ENCODE assay signal across 12 cellular contexts in genomic region chr1:24362982-24363614, GRCh38. TPM values are rescaled to one million over a fixed set of nuclear protein-coding genes. Genes with fewer than 3 reads are reported as not detected.
DNase-seq lines count a peak whose midpoint lies in the region; ATAC-seq and TF ChIP-seq lines count a peak whose summit lies in the region.
"Had no signal": no experiment of that assay in that cellular context is flagged by ENCODE, and none has a peak within 500 bp of the region (broad histone marks: within the 10 kb centered on the region; RNA-seq: fewer than 3 reads in every experiment).

No MANE protein-coding gene starts in this region.

- H3K27ac ChIP-seq in left ventricle myocardium inferior (replicated peaks) = no peak overlapping the region
- no peak overlapping the region for H3K27ac ChIP-seq in right atrium auricular region
- peak overlapping the region; percentile 45 for H3K27ac ChIP-seq in vagina

- ATAC-seq in Right ventricle myocardium inferior (peak; percentile 73), GM18511 (IDR thresholded peaks at IDR 0.05; ENCODE audit: unreplicated experiment) (no peak)
- ATAC-seq: stimulated activated naive B cell treated with anti-CD40 and anti-IgM and Interleukin-4, amounts not matched to agents 10 μg/mL and 1 μg/mL and 100 μg/mL, for 72 hours; WTC11 had no signal

- TF ChIP-seq CTCF in left ventricle myocardium inferior (IDR thresholded peaks at IDR 0.05; ENCODE audit: borderline replicate concordance) (no peak), astrocyte of the spinal cord (IDR thresholded peaks at IDR 0.05; ENCODE audit: low read depth, low read length) (no peak), right atrium auricular region (IDR thresholded peaks at IDR 0.05) (no peak), vagina (IDR thresholded peaks at IDR 0.05) (no peak)

- DNase-seq in Right ventricle myocardium inferior (ENCODE audit: missing footprints) (no peak), left ventricle myocardium inferior (no peak), astrocyte of the spinal cord (ENCODE audit: low read depth, low spot score) (peak; percentile 97), right atrium auricular region (ENCODE audit: low spot score) (peak; percentile 63), vagina (ENCODE audit: extremely low spot score in 2 of 2) (peak in 1 of 2 donors; percentile 93), NOMO-1 treated with DMSO at 0.1 percent for 48 hours (lab: John Stamatoyannopoulos, UW; ENCODE audit: unreplicated experiment) (no peak), NCI-H2107 (lab: John Stamatoyannopoulos, UW) (no peak)
- DNase-seq: activated gamma-delta T cell treated with Interleukin-2 at 50 U/mL for 16 hours; stimulated activated naive B cell treated with anti-CD40 and anti-IgM and Interleukin-4, amounts not matched to agents 10 μg/mL and 1 μg/mL and 100 μg/mL, for 72 hours had no signal

- intact Hi-C loops in Right ventricle myocardium inferior (cut with DNase I) (no loop called here), left ventricle myocardium inferior (cut with micrococcal nuclease) (no loop called here), vagina (cut with DNase I) (no loop called here)

- H3K9me3 ChIP-seq in left ventricle myocardium inferior (replicated peaks) = no peaks in the 10 kb centered on the region
- H3K9me3 ChIP-seq in right atrium auricular region = no peaks in the 10 kb centered on the region
- no peaks in the 10 kb centered on the region for H3K9me3 ChIP-seq in vagina

- no peak for TF ChIP-seq POLR2A in vagina (IDR thresholded peaks at IDR 0.05)

- no peaks in the 10 kb centered on the region for H3K27me3 ChIP-seq in left ventricle myocardium inferior (ENCODE audit: low read depth)
- no peaks in the 10 kb centered on the region for H3K27me3 ChIP-seq in right atrium auricular region
- H3K27me3 ChIP-seq in vagina = no peaks in the 10 kb centered on the region

- H3K4me3 ChIP-seq in left ventricle myocardium inferior = no peak overlapping the region
- no peak overlapping the region for H3K4me3 ChIP-seq in astrocyte of the spinal cord (ENCODE audit: low read depth, low read length)
- no peak overlapping the region for H3K4me3 ChIP-seq in right atrium auricular region
- H3K4me3 ChIP-seq in vagina = no peak overlapping the region

- H3K36me3 ChIP-seq in left ventricle myocardium inferior (peaks cover 17% of the 10 kb centered on the region), right atrium auricular region (no peaks in the 10 kb centered on the region), vagina (no peaks in the 10 kb centered on the region)

- in situ Hi-C loops in astrocyte of the spinal cord (cut with HindIII; ENCODE audit: low sequenced_read_pairs) = no loop called here

- H3K4me1 ChIP-seq in left ventricle myocardium inferior = peaks cover 12% of the 10 kb centered on the region
- peaks cover 0 to 9% of the 10 kb centered on the region in 2 donors for H3K4me1 ChIP-seq in right atrium auricular region
- H3K4me1 ChIP-seq in vagina = peaks cover 41% of the 10 kb centered on the region

RNA-seq across cellular contexts. Expression of gene GRHL3, which starts 43.9 kb away (rescaled TPM):
- total RNA-seq in Right ventricle myocardium inferior = not detected
- total RNA-seq in left ventricle myocardium inferior = not detected
- under 1 TPM in 1 of 2 donors, not detected in 1; 0.24 TPM for total RNA-seq in right atrium auricular region
- 58.7 TPM for total RNA-seq in vagina
- total RNA-seq: lung microvascular endothelial cell had no signal

RNA-seq across cellular contexts. Expression of gene STPG1, which starts 50.5 kb away (rescaled TPM):
- total RNA-seq in Right ventricle myocardium inferior (6.8 TPM), left ventricle myocardium inferior (4.9 TPM), right atrium auricular region (1 to 10 TPM; 2.0 to 3.6 TPM), vagina (4.2 TPM)

RNA-seq across cellular contexts. Expression of gene NIPAL3, which starts 52.5 kb away (rescaled TPM):
- total RNA-seq in Right ventricle myocardium inferior (30.9 TPM), left ventricle myocardium inferior (30.1 TPM), right atrium auricular region (10 to 100 TPM; 34.8 to 43.3 TPM), vagina (21.1 TPM)

Comparison
In these comparisons a context has a peak if more than half of its experiments do, and no peak if none do; other contexts are left out.
1. DNase-seq: peak in astrocyte of the spinal cord (single experiment) and right atrium auricular region (single experiment); none in Right ventricle myocardium inferior (single experiment), left ventricle myocardium inferior (single experiment), NOMO-1 treated with DMSO at 0.1 percent for 48 hours (single experiment) and NCI-H2107 (single experiment).
2. RNA of gene GRHL3, which starts 43.9 kb away (total RNA-seq): 58.7 TPM in vagina (single experiment); 0.24 TPM in right atrium auricular region, not detected in Right ventricle myocardium inferior (single experiment) and not detected in left ventricle myocardium inferior (single experiment); every median in the first group is over 10 times any median in the second.